In the genomic region with DNA sequence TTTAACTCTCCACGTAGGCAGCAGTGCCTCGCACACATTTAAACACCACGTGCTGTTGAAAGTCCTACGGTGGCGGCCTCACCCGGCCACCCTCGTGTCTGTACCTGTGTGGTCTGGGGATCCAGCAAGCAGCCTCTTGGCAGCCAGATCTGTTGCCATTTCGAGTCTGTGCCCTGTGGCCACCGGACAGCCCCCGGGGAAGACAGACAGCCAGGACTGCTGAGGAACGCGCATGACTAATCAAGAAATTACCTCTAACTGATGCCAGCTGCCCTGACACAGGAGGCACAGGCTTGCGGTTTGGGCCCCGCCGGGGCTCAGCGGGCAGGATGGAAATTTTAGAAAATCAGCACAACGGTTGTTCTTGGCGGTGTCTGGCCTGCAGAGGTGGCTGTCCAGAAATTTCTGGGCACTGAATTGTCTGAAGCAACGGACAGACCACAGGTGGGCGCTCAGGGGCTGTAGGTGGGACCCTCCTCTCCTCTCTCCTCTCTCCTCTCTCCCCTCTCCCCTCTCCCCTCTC, we compare ENCODE assay signal across 9 cellular contexts. TPM values are rescaled to one million over a fixed set of nuclear protein-coding genes. Genes with fewer than 3 reads are reported as not detected.
DNase-seq lines count a peak whose midpoint lies in the region; ATAC-seq and TF ChIP-seq lines count a peak whose summit lies in the region.
"Had no signal": no experiment of that assay in that cellular context is flagged by ENCODE, and none has a peak within 500 bp of the region (broad histone marks: within the 10 kb centered on the region; RNA-seq: fewer than 3 reads in every experiment).

No MANE protein-coding gene starts in this region.

- H3K27me3 ChIP-seq in left ventricle myocardium inferior (ENCODE audit: low read depth): peaks cover 63% of the 10 kb centered on the region

- H3K27ac ChIP-seq in KOPT-K1 (ENCODE audit: low read depth, low read length, poor library complexity, severe bottlenecking): peak overlapping the region; percentile 95
- no peak overlapping the region for H3K27ac ChIP-seq in left ventricle myocardium inferior (replicated peaks)
- H3K27ac ChIP-seq: parathyroid adenoma had no signal

- peak; percentile 26 for ATAC-seq in GM21515 (IDR thresholded peaks at IDR 0.05; ENCODE audit: unreplicated experiment)

- TF ChIP-seq CTCF in left ventricle myocardium inferior (IDR thresholded peaks at IDR 0.05; ENCODE audit: borderline replicate concordance): no peak

- H3K4me3 ChIP-seq in left ventricle myocardium inferior: no peak overlapping the region

- H3K9me3 ChIP-seq in KOPT-K1 (ENCODE audit: insufficient read depth, low read length, poor library complexity, severe bottlenecking) (no peaks in the 10 kb centered on the region), left ventricle myocardium inferior (replicated peaks) (no peaks in the 10 kb centered on the region)

- H3K4me1 ChIP-seq in left ventricle myocardium inferior: peaks cover 4% of the 10 kb centered on the region
- H3K4me1 ChIP-seq: parathyroid adenoma had no signal

- intact Hi-C loops in left ventricle myocardium inferior (cut with micrococcal nuclease): no loop called here

- peak; percentile 77 for DNase-seq in EL
- peak; percentile 74 for DNase-seq in activated CD4-positive, CD25-positive, alpha-beta regulatory T cell treated with anti-CD3 and anti-CD28 coated beads, Interleukin-2, amount 50 U/mL, for 72 hours
- DNase-seq in dedifferentiated amniotic fluid mesenchymal stem cell (ENCODE audit: extremely low spot score): peak; percentile 75
- peak; percentile 62 to 65 for DNase-seq in stimulated activated CD4-positive, alpha-beta T cell treated with anti-CD3 and anti-CD28 coated beads, Interleukin-1b, Interleukin-23, amount 100 ng/mL, for 4 hours (ENCODE audit: low read depth in 2 of 2)
- DNase-seq in HuH-7.5 (ENCODE audit: low spot score): no peak
- DNase-seq in left ventricle myocardium inferior: no peak

- H3K36me3 ChIP-seq in KOPT-K1 (ENCODE audit: insufficient read depth, low read length) (peaks cover 39% of the 10 kb centered on the region), left ventricle myocardium inferior (no peaks in the 10 kb centered on the region)

RNA-seq across cellular contexts. Expression of a gene that starts 15.6 kb away (rescaled TPM):
- total RNA-seq in left ventricle myocardium inferior: 36.5 TPM

Comparison
In these comparisons a context has a peak if more than half of its experiments do, and no peak if none do; other contexts are left out.
1. DNase-seq: peak in EL (single experiment), activated CD4-positive, CD25-positive, alpha-beta regulatory T cell treated with anti-CD3 and anti-CD28 coated beads, Interleukin-2, amount 50 U/mL, for 72 hours (single experiment), dedifferentiated amniotic fluid mesenchymal stem cell (single experiment) and stimulated activated CD4-positive, alpha-beta T cell treated with anti-CD3 and anti-CD28 coated beads, Interleukin-1b, Interleukin-23, amount 100 ng/mL, for 4 hours (2 of 2); none in HuH-7.5 (single experiment) and left ventricle myocardium inferior (single experiment).